Comparison of ENCODE assay signal across 21 cellular contexts in the genomic region with DNA sequence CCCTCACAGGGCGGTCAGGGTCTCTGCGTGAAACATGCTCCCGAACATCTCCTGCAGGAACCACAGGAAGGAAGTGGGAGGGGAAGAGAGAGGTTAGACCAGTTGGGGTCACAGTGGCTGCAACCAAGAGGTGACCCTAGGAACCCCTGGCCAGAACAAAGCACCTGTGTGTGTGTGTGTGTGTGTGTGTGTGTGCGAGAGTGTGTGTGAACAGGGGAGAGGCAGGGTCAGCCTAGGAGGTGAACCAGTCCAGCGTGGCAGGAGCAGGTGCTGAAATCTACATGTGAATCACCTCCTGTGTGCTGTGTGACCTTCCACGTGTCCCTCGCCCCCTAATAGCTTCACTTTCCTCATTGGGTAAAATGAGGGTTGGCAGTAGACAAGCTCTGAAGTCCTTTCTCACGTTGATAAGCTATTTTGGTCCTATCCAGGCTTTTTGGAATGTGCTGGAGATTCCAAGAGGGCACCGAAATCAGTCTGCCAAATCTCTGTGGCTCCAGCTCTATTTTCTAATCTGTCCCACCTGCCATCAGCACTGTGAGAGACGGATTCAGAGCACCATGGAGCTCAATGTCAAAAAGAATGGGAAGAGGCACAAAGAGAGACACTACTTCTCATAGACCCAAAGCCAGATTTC. TPM values are rescaled to one million over a fixed set of nuclear protein-coding genes. Genes with fewer than 3 reads are reported as not detected.
DNase-seq lines count a peak whose midpoint lies in the region; ATAC-seq, FAIRE-seq and TF ChIP-seq lines count a peak whose summit lies in the region.
"Had no signal": no experiment of that assay in that cellular context is flagged by ENCODE, and none has a peak within 500 bp of the region (broad histone marks: within the 10 kb centered on the region; RNA-seq: fewer than 3 reads in every experiment).

No MANE protein-coding gene starts in this region.

- intact Hi-C loops in kidney (cut with DNase I): loop anchor here (5.0 kb wide), 1 partner anchor 62 kb away; no protein-coding TSS in a partner anchor

- DNase-seq in KBM-7 (peak; percentile 28), cerebellum (ENCODE audit: low spot score) (peak; percentile 63), kidney (peak; percentile 46), thoracic aorta (ENCODE audit: low spot score) (no peak), NCI-H187 (lab: John Stamatoyannopoulos, UW) (no peak), EL (no peak), islet precursor cell (no peak)
- DNase-seq: activated CD4-positive, alpha-beta T cell treated with anti-CD3 and anti-CD28 coated beads, Interleukin-2, amount 10 ng/mL, durations not matched to agents 7 days and 5 days; activated naive CD4-positive, alpha-beta T cell treated with Interleukin-2 at 50 U/mL for 16 hours; colonic mucosa; mesenchymal stem cell; NCI-H1417; NCI-H526 treated with DMSO at 0.1 percent for 48 hours; SHP77 treated with DMSO at 0.1 percent for 48 hours had no signal

- no peaks in the 10 kb centered on the region for H3K27me3 ChIP-seq in thoracic aorta (replicated peaks; ENCODE audit: insufficient read depth)
- H3K27me3 ChIP-seq: colonic mucosa, hepatocyte had no signal

- no peak for ATAC-seq in thoracic aorta (ENCODE audit: insufficient number of reproducible peaks, low FRiP score, low read depth)

- no peak for TF ChIP-seq CTCF in kidney (IDR thresholded peaks at IDR 0.05; ENCODE audit: borderline replicate concordance, extremely low read depth, insufficient read depth)
- TF ChIP-seq CTCF in thoracic aorta (IDR thresholded peaks at IDR 0.05): no peak

- H3K36me3 ChIP-seq in kidney (ENCODE audit: control insufficient read depth in 1 of 2, insufficient read depth in 2 of 2, low read length in 2 of 2) (no peaks in the 10 kb centered on the region), thoracic aorta (no peaks in the 10 kb centered on the region)
- H3K36me3 ChIP-seq: colonic mucosa had no signal

- H3K4me1 ChIP-seq in kidney (ENCODE audit: control insufficient read depth in 1 of 2, insufficient read depth in 1 of 2, low read depth in 1 of 2, low read length in 2 of 2) (peaks cover 28 to 30% of the 10 kb centered on the region in 2 donors), thoracic aorta (ENCODE audit: control insufficient read depth in 1 of 2, low read depth in 2 of 2) (peaks cover 49 to 76% of the 10 kb centered on the region in 2 donors)
- H3K4me1 ChIP-seq: colonic mucosa had no signal

- no peak overlapping the region for H3K4me3 ChIP-seq in kidney (ENCODE audit: low read length in 2 of 2)
- H3K4me3 ChIP-seq in thoracic aorta: no peak overlapping the region
- H3K4me3 ChIP-seq: colonic mucosa, hepatocyte had no signal

- peak overlapping the region in 1 of 2 donors; percentile 31 for H3K9ac ChIP-seq in kidney (ENCODE audit: low read length in 2 of 2)

- H3K9me3 ChIP-seq in kidney (ENCODE audit: control insufficient read depth in 1 of 2, low read length in 2 of 2): no peaks in the 10 kb centered on the region
- no peaks in the 10 kb centered on the region for H3K9me3 ChIP-seq in thoracic aorta
- H3K9me3 ChIP-seq: colonic mucosa had no signal

- in situ Hi-C loops in KBM-7 (cut with MboI; ENCODE audit: low pct_unique_long_range_greater_than_20kb, low sequenced_read_pairs): loop anchor here (10.0 kb wide), 1 partner anchor 49 kb away; no protein-coding TSS in a partner anchor

- H3K27ac ChIP-seq in kidney (ENCODE audit: low read depth in 2 of 2, low read length in 2 of 2) (peak overlapping the region; percentile 66 to 75), thoracic aorta (peak overlapping the region; percentile 75)
- H3K27ac ChIP-seq: colonic mucosa, hepatocyte had no signal

- no peak for FAIRE-seq in kidney (lab: Jason Lieb, UNC)
- FAIRE-seq: astrocyte had no signal

RNA-seq across cellular contexts. Expression of a gene that starts 27.8 kb away (rescaled TPM):
- not detected for total RNA-seq in cerebellum
- 0.69 TPM for total RNA-seq in kidney
- polyA plus RNA-seq in kidney (ENCODE audit: insufficient read depth, low read depth, low replicate concordance): 5.9 TPM
- 1 to 10 TPM in 1 of 2 donors, not detected in 1; 1.1 TPM for total RNA-seq in thoracic aorta
- total RNA-seq: activated CD4-positive, alpha-beta T cell treated with anti-CD3 and anti-CD28 coated beads, Interleukin-2, amount 10 ng/mL, durations not matched to agents 7 days and 5 days; astrocyte; colonic mucosa; LHCN-M2; OCI-LY7; pulmonary artery endothelial cell; temporal lobe had no signal
- polyA plus RNA-seq: neural cell had no signal

Comparison
In these comparisons a context has a peak if more than half of its experiments do, and no peak if none do; other contexts are left out.
1. DNase-seq: peak in KBM-7 (single experiment), cerebellum (single experiment) and kidney (single experiment); none in thoracic aorta (single experiment), NCI-H187 (0 of 2), EL (single experiment) and islet precursor cell (single experiment).